8 cellular contexts compared by ENCODE assay signal in the genomic region with DNA sequence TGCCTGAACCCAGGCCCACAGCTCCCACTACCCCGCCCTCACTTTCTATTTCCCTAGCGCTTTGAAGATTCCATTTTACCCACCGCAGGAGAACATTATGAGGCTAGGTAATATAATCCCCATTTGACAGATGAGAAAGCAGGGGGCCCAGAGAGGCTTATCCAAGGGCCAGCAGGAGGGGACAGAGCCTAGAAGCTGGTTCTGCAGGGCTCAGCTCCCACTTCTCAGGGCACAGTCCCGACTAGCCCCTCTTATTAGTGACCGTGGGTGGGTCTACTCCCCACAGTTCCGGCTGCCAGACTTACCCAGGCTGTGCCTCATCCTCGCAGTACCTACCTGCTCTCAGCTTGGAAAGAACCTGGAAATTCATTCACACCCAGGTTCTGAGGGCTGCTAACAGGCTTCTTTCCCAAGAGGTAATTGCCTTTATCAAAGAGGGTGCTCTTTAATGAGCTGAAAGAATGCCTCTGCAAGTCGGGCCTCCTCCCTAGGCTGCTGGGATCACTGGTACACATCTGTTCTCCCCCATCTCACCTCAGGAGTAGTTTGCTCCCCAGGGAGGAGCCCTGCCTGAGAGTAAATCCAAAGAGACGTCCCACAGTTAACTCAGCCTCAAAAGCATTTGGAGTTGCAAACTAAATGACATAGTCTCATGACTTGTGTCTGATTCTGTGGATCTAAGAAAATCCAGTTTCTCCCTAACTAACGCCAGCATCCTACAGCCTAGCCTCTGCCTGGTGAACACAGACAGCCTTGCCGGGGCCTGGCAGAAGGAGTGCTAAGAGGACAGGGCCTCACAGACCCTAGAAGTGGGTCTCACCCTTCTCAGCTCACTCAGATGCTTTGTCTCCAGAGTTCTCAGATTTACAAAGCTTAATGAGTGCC.
DNase-seq lines count a peak whose midpoint lies in the region; ATAC-seq and TF ChIP-seq lines count a peak whose summit lies in the region.

No MANE protein-coding gene starts in this region.

- ATAC-seq in GM19468 (IDR thresholded peaks at IDR 0.05; ENCODE audit: extremely low read depth, unreplicated experiment) (peak; percentile 27), HG03520 (IDR thresholded peaks at IDR 0.05; ENCODE audit: unreplicated experiment) (peak; percentile 37)

- no peak overlapping the region for H3K4me3 ChIP-seq in cardiac muscle cell

- no peaks in the 10 kb centered on the region for H3K36me3 ChIP-seq in cardiac muscle cell

- no peaks in the 10 kb centered on the region for H3K27me3 ChIP-seq in cardiac muscle cell

- H3K27ac ChIP-seq in cardiac muscle cell: peak overlapping the region; percentile 77

- TF ChIP-seq CTCF in cardiac muscle cell (IDR thresholded peaks at IDR 0.05; ENCODE audit: low read depth, low read length): no peak

- H3K9me3 ChIP-seq in cardiac muscle cell (ENCODE audit: low read depth): no peaks in the 10 kb centered on the region

- DNase-seq in EH (ENCODE audit: low read depth): peak; percentile 77
- peak; percentile 25 to 37 for DNase-seq in activated CD4-positive, alpha-beta T cell treated with anti-CD3 and anti-CD28 coated beads, Interleukin-2, amount 50 U/mL, for 48 hours
- peak in 1 of 2 donors; percentile 53 for DNase-seq in cardiac muscle cell (ENCODE audit: low read depth in 1 of 2, low spot score in 1 of 2)
- DNase-seq in stimulated activated CD4-positive, alpha-beta T cell treated with anti-CD3 and anti-CD28 coated beads, Interleukin-2, amount 100 ng/mL, for 48 hours: peak; percentile 15 to 18
- DNase-seq in retina: no peak
- no peak for DNase-seq in amygdala (lab: John Stamatoyannopoulos, UW)

- H3K4me1 ChIP-seq in cardiac muscle cell (ENCODE audit: low read depth): peaks cover 12% of the 10 kb centered on the region

Comparison
In these comparisons a context has a peak if more than half of its experiments do, and no peak if none do; other contexts are left out.
1. DNase-seq: peak in EH (single experiment), activated CD4-positive, alpha-beta T cell treated with anti-CD3 and anti-CD28 coated beads, Interleukin-2, amount 50 U/mL, for 48 hours (2 of 2) and stimulated activated CD4-positive, alpha-beta T cell treated with anti-CD3 and anti-CD28 coated beads, Interleukin-2, amount 100 ng/mL, for 48 hours (2 of 2); none in retina (single experiment) and amygdala (0 of 56).